ENCODE assay signal across 1 cellular context in the genomic region with DNA sequence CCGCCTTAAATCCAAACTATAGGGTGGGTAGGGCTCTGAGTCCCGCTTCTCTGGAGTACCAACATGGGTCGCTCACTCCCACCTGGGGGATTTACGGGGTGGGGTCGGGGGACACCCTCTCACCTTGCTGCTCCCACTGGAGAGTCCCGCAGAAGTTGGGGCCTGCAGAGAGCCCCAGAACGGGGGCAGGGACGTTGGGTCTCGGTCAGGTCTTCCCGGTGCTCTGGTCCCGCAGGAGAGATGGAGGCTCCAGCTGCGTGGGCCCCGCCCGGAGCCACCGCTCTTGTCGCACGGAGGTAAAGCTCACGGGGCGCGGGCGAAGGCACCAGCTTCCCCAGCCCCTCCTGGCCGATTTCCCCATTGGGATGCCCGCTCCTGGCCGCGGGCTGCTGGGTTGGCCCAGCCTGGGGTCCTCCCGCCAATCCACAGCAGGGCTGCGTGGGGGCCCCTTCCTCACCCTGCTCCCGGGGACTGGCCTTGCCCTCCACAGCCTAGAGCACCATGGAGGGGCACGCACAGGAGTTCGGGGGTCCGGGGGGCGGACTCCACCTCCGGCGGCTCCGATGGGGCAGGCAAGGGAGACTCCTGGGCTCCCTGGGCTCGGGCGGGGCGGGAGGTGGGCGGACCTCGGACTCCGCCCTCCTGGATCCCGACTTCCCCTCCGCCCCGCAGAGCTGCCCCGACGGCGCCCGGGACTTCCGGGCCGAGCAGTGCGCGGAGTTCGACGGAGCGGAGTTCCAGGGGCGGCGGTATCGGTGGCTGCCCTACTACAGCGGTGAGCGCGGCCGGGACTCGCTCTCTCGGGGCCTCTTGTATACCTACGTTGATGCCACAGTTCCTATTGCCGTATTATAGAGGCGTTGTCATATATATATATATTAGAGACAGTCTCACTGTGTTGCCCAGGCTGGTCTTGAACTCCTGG.
TF ChIP-seq lines count a peak whose summit lies in the region.

No MANE protein-coding gene starts in this region.

TF ChIP-seq in HepG2, 621 proteins besides CTCF, POLR2A, EP300 and RAD21 (continued from another document):
- TF ChIP-seq, protein P1, sequence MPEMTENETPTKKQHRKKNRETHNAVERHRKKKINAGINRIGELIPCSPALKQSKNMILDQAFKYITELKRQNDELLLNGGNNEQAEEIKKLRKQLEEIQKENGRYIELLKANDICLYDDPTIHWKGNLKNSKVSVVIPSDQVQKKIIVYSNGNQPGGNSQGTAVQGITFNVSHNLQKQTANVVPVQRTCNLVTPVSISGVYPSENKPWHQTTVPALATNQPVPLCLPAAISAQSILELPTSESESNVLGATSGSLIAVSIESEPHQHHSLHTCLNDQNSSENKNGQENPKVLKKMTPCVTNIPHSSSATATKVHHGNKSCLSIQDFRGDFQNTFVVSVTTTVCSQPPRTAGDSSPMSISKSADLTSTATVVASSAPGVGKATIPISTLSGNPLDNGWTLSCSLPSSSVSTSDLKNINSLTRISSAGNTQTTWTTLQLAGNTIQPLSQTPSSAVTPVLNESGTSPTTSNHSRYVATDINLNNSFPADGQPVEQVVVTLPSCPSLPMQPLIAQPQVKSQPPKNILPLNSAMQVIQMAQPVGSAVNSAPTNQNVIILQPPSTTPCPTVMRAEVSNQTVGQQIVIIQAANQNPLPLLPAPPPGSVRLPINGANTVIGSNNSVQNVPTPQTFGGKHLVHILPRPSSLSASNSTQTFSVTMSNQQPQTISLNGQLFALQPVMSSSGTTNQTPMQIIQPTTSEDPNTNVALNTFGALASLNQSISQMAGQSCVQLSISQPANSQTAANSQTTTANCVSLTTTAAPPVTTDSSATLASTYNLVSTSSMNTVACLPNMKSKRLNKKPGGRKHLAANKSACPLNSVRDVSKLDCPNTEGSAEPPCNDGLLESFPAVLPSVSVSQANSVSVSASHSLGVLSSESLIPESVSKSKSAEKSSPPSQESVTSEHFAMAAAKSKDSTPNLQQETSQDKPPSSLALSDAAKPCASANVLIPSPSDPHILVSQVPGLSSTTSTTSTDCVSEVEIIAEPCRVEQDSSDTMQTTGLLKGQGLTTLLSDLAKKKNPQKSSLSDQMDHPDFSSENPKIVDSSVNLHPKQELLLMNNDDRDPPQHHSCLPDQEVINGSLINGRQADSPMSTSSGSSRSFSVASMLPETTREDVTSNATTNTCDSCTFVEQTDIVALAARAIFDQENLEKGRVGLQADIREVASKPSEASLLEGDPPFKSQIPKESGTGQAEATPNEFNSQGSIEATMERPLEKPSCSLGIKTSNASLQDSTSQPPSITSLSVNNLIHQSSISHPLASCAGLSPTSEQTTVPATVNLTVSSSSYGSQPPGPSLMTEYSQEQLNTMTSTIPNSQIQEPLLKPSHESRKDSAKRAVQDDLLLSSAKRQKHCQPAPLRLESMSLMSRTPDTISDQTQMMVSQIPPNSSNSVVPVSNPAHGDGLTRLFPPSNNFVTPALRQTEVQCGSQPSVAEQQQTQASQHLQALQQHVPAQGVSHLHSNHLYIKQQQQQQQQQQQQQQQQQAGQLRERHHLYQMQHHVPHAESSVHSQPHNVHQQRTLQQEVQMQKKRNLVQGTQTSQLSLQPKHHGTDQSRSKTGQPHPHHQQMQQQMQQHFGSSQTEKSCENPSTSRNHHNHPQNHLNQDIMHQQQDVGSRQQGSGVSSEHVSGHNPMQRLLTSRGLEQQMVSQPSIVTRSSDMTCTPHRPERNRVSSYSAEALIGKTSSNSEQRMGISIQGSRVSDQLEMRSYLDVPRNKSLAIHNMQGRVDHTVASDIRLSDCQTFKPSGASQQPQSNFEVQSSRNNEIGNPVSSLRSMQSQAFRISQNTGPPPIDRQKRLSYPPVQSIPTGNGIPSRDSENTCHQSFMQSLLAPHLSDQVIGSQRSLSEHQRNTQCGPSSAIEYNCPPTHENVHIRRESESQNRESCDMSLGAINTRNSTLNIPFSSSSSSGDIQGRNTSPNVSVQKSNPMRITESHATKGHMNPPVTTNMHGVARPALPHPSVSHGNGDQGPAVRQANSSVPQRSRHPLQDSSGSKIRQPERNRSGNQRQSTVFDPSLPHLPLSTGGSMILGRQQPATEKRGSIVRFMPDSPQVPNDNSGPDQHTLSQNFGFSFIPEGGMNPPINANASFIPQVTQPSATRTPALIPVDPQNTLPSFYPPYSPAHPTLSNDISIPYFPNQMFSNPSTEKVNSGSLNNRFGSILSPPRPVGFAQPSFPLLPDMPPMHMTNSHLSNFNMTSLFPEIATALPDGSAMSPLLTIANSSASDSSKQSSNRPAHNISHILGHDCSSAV (CRISPR knock-in tag; IDR thresholded peaks at IDR 0.05; ENCODE audit: borderline replicate concordance) = no peak
- TF ChIP-seq, protein P2, sequence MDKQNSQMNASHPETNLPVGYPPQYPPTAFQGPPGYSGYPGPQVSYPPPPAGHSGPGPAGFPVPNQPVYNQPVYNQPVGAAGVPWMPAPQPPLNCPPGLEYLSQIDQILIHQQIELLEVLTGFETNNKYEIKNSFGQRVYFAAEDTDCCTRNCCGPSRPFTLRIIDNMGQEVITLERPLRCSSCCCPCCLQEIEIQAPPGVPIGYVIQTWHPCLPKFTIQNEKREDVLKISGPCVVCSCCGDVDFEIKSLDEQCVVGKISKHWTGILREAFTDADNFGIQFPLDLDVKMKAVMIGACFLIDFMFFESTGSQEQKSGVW (CRISPR knock-in tag; IDR thresholded peaks at IDR 0.05; ENCODE audit: borderline replicate concordance) = no peak
- TF ChIP-seq, protein P3, sequence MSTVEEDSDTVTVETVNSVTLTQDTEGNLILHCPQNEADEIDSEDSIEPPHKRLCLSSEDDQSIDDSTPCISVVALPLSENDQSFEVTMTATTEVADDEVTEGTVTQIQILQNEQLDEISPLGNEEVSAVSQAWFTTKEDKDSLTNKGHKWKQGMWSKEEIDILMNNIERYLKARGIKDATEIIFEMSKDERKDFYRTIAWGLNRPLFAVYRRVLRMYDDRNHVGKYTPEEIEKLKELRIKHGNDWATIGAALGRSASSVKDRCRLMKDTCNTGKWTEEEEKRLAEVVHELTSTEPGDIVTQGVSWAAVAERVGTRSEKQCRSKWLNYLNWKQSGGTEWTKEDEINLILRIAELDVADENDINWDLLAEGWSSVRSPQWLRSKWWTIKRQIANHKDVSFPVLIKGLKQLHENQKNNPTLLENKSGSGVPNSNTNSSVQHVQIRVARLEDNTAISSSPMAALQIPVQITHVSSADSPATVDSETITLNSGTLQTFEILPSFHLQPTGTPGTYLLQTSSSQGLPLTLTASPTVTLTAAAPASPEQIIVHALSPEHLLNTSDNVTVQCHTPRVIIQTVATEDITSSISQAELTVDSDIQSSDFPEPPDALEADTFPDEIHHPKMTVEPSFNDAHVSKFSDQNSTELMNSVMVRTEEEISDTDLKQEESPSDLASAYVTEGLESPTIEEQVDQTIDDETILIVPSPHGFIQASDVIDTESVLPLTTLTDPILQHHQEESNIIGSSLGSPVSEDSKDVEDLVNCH (CRISPR knock-in tag; IDR thresholded peaks at IDR 0.05) = no peak
- TF ChIP-seq KDM5B (CRISPR knock-in tag; IDR thresholded peaks at IDR 0.05; ENCODE audit: borderline replicate concordance) (no peak), RCOR2 (CRISPR knock-in tag; IDR thresholded peaks at IDR 0.05) (no peak), ZNF550 (CRISPR knock-in tag; IDR thresholded peaks at IDR 0.05; ENCODE audit: borderline replicate concordance) (no peak)
- TF ChIP-seq, protein P4, sequence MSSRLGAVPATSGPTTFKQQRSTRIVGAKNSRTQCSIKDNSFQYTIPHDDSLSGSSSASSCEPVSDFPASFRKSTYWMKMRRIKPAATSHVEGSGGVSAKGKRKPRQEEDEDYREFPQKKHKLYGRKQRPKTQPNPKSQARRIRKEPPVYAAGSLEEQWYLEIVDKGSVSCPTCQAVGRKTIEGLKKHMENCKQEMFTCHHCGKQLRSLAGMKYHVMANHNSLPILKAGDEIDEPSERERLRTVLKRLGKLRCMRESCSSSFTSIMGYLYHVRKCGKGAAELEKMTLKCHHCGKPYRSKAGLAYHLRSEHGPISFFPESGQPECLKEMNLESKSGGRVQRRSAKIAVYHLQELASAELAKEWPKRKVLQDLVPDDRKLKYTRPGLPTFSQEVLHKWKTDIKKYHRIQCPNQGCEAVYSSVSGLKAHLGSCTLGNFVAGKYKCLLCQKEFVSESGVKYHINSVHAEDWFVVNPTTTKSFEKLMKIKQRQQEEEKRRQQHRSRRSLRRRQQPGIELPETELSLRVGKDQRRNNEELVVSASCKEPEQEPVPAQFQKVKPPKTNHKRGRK (CRISPR knock-in tag; IDR thresholded peaks at IDR 0.05) = no peak
TF ChIP-seq in HepG2: peak in this region for 0.
